Comparison of ENCODE assay signal across 10 cellular contexts in genomic region chrX:56281789-56282188, GRCh38. TPM values are rescaled to one million over a fixed set of nuclear protein-coding genes. Genes with fewer than 3 reads are reported as not detected.
A peak's percentile ranks its signal among the peaks of the same experiment; 100 is the strongest.
DNase-seq lines count a peak whose midpoint lies in the region; ATAC-seq, FAIRE-seq and TF ChIP-seq lines count a peak whose summit lies in the region.
"Had no signal": no experiment of that assay in that cellular context is flagged by ENCODE, and none has a peak within 500 bp of the region (broad histone marks: within the 10 kb centered on the region; RNA-seq: fewer than 3 reads in every experiment).

No MANE protein-coding gene starts in this region.

- DNase-seq in DND-41 (peak; percentile 24), OCI-LY7 (ENCODE audit: low spot score) (peak; percentile 23), endothelial cell of umbilical vein (ENCODE audit: low read depth, low spot score) (peak; percentile 20), left cardiac atrium (no peak)
- DNase-seq: activated gamma-delta T cell treated with Interleukin-2 at 50 U/mL for 16 hours had no signal

- POLR2A ChIA-PET in OCI-LY7 (lab: Charles Lee), result no interaction called here
- POLR2A ChIA-PET in endothelial cell of umbilical vein (lab: Charles Lee), result no interaction called here

- H4K20me1 ChIP-seq in DND-41 (ENCODE audit: insufficient read depth, low read length), result no peaks in the 10 kb centered on the region
- H4K20me1 ChIP-seq in OCI-LY7 (ENCODE audit: insufficient read depth, low read length), result no peaks in the 10 kb centered on the region
- no peaks in the 10 kb centered on the region for H4K20me1 ChIP-seq in endothelial cell of umbilical vein (replicated peaks; ENCODE audit: control insufficient read depth, extremely low read depth, insufficient read depth, low read length)

- peak; percentile 62 for TF ChIP-seq CTCF in DND-41 (IDR thresholded peaks at IDR 0.05; ENCODE audit: borderline replicate concordance, extremely low read depth, low read length, poor library complexity, severe bottlenecking)
- peak; percentile 53; the same call in 1 of the 2 replicates for TF ChIP-seq CTCF in OCI-LY7 (conservative IDR thresholded peaks at IDR 0.05; ENCODE audit: low read length)
- no peak for TF ChIP-seq CTCF in endothelial cell of umbilical vein (IDR thresholded peaks at IDR 0.05; ENCODE audit: extremely low read depth in 1 of 2, insufficient read depth in 1 of 2, low read depth in 1 of 2, low read length in 2 of 2)

- CTCF ChIA-PET in OCI-LY7 (lab: Charles Lee; ENCODE audit: unreplicated experiment) (no interaction called here), endothelial cell of umbilical vein (lab: Charles Lee) (interaction anchor here (0.5 to 3.6 kb wide), 5 partner anchors 9 to 696 kb away, joined by 3 to 63 read pairs (median 3); partner anchors contain the start of gene NBDY)

- no peaks in the 10 kb centered on the region for H3K9me2 ChIP-seq in OCI-LY7 (ENCODE audit: insufficient read depth, low read length)

- H3K27me3 ChIP-seq in DND-41 (ENCODE audit: insufficient read depth, low read length, poor library complexity) (no peaks in the 10 kb centered on the region), endothelial cell of umbilical vein (ENCODE audit: control insufficient read depth in 2 of 2, insufficient read depth in 2 of 2, low read length in 2 of 2) (no peaks in the 10 kb centered on the region)

- intact Hi-C loops in OCI-LY7 (cut with micrococcal nuclease; ENCODE audit: unreplicated experiment) (no loop called here), endothelial cell of umbilical vein (cut with micrococcal nuclease) (loop anchor here (1.0 to 5.0 kb wide), 2 partner anchors 445 to 696 kb away; no protein-coding TSS in a partner anchor), left cardiac atrium (cut with DNase I) (no loop called here)

- H3K4me3 ChIP-seq in DND-41 (ENCODE audit: low read depth in 1 of 2, low read length in 2 of 2) (no peak overlapping the region), OCI-LY7 (ENCODE audit: low read depth, low read length, poor library complexity, severe bottlenecking) (no peak overlapping the region), endothelial cell of umbilical vein (replicated peaks in 1 of 3; ENCODE audit: insufficient read depth in 1 of 3, low read depth in 1 of 3, low read length in 3 of 3) (no peak overlapping the region)

- dilution Hi-C loops in endothelial cell of umbilical vein (cut with MboI; ENCODE audit: extremely low pct_ligation_motif_present, low sequenced_read_pairs), result no loop called here

- BruUV-seq in OCI-LY7 (replicated peaks; lab: Mats Ljungman, UMichigan), result no TSS peak
- BruUV-seq in endothelial cell of umbilical vein (replicated peaks; lab: Mats Ljungman, UMichigan), result no TSS peak

- FAIRE-seq in A204.1 (lab: Jason Lieb, UNC) (peak; percentile 84), endothelial cell of umbilical vein (lab: Jason Lieb, UNC) (peak; percentile 52)
- FAIRE-seq: GM18507 had no signal

- TF ChIP-seq POLR2A in endothelial cell of umbilical vein (IDR thresholded peaks at IDR 0.05; ENCODE audit: low read depth, low read length), result no peak

- no peaks in the 10 kb centered on the region for H3K4me1 ChIP-seq in DND-41 (ENCODE audit: insufficient read depth, low read length)
- no peaks in the 10 kb centered on the region for H3K4me1 ChIP-seq in OCI-LY7 (ENCODE audit: insufficient read depth, low read length, poor library complexity, severe bottlenecking)
- H3K4me1 ChIP-seq in endothelial cell of umbilical vein (ENCODE audit: control insufficient read depth, extremely low read depth, insufficient read depth, low read length), result no peaks in the 10 kb centered on the region

- H3K79me2 ChIP-seq in DND-41 (ENCODE audit: insufficient read depth, low read length) (no peaks in the 10 kb centered on the region), OCI-LY7 (ENCODE audit: insufficient read depth, low read depth, low read length) (no peaks in the 10 kb centered on the region), endothelial cell of umbilical vein (ENCODE audit: control insufficient read depth, insufficient read depth, low read length) (no peaks in the 10 kb centered on the region)

- H3K36me3 ChIP-seq in DND-41 (ENCODE audit: insufficient read depth, low read length) (no peaks in the 10 kb centered on the region), OCI-LY7 (ENCODE audit: insufficient read depth, low read length) (no peaks in the 10 kb centered on the region), endothelial cell of umbilical vein (ENCODE audit: control insufficient read depth in 2 of 2, extremely low read depth in 1 of 2, insufficient read depth in 2 of 2, low read length in 2 of 2) (no peaks in the 10 kb centered on the region)

- ATAC-seq in DND-41 (ENCODE audit: insufficient read depth, low read depth), result peak; percentile 75
- no peak for ATAC-seq in GM18873 (IDR thresholded peaks at IDR 0.05; ENCODE audit: low FRiP score, unreplicated experiment)
- ATAC-seq in GM21737 (IDR thresholded peaks at IDR 0.05; ENCODE audit: unreplicated experiment), result no peak
- ATAC-seq in GM19351 (IDR thresholded peaks at IDR 0.05; ENCODE audit: unreplicated experiment), result no peak
- no peak for ATAC-seq in left cardiac atrium

- no peaks in the 10 kb centered on the region for H3K9me1 ChIP-seq in endothelial cell of umbilical vein (replicated peaks; ENCODE audit: control insufficient read depth, extremely low read depth, insufficient read depth, low read length)

- H3K4me2 ChIP-seq in DND-41 (ENCODE audit: insufficient read depth, low read length) (no peak overlapping the region), OCI-LY7 (ENCODE audit: low read length) (no peak overlapping the region), endothelial cell of umbilical vein (ENCODE audit: insufficient read depth, low read length) (no peak overlapping the region)

- no peak overlapping the region for H3K9ac ChIP-seq in DND-41 (ENCODE audit: low read depth, low read length)
- no peak overlapping the region for H3K9ac ChIP-seq in endothelial cell of umbilical vein (replicated peaks; ENCODE audit: extremely low read depth, insufficient read depth, low read length)

- H2AFZ ChIP-seq in DND-41 (ENCODE audit: low read depth, low read length) (no peak overlapping the region), OCI-LY7 (ENCODE audit: low read length) (no peak overlapping the region), endothelial cell of umbilical vein (ENCODE audit: low read depth, low read length) (no peak overlapping the region)

- H3K9me3 ChIP-seq in DND-41 (ENCODE audit: insufficient read depth, low read length, severe bottlenecking) (no peaks in the 10 kb centered on the region), OCI-LY7 (ENCODE audit: low read length) (no peaks in the 10 kb centered on the region), endothelial cell of umbilical vein (replicated peaks; ENCODE audit: control insufficient read depth, insufficient read depth, low read length) (no peaks in the 10 kb centered on the region)

- no peak overlapping the region for H3K27ac ChIP-seq in DND-41 (ENCODE audit: low read length)
- H3K27ac ChIP-seq in OCI-LY7 (ENCODE audit: low read depth, low read length, poor library complexity, severe bottlenecking), result no peak overlapping the region
- H3K27ac ChIP-seq in endothelial cell of umbilical vein (ENCODE audit: insufficient read depth, low read depth, low read length), result no peak overlapping the region

TF ChIP-seq in endothelial cell of umbilical vein, 7 proteins besides CTCF, POLR2A, EP300 and RAD21:
- TF ChIP-seq GATA2 (IDR thresholded peaks at IDR 0.05; ENCODE audit: insufficient read depth, insufficient read length, low read depth, low read length), result no peak
- TF ChIP-seq JUN (IDR thresholded peaks at IDR 0.05; ENCODE audit: borderline replicate concordance, insufficient read depth, insufficient read length, low read depth), result no peak
- no peak for TF ChIP-seq EZH2 (IDR thresholded peaks at IDR 0.05; ENCODE audit: borderline replicate concordance, low read depth, low read length, severe bottlenecking)
- TF ChIP-seq MAX (IDR thresholded peaks at IDR 0.05; ENCODE audit: insufficient read depth, insufficient read length), result no peak
- TF ChIP-seq MYC (IDR thresholded peaks at IDR 0.05; ENCODE audit: low read depth, low read length), result no peak
- TF ChIP-seq POLR2AphosphoS5 (IDR thresholded peaks at IDR 0.05; ENCODE audit: insufficient read depth, low read depth, low read length), result no peak
- no peak for TF ChIP-seq FOS (IDR thresholded peaks at IDR 0.05; ENCODE audit: borderline replicate concordance, insufficient read depth, low read length)

RNA-seq across cellular contexts. Expression of gene KLF8, which starts 49.6 kb away (rescaled TPM):
- not detected in 2 replicates for total RNA-seq in OCI-LY7 (2014; rRNA removed; shearing (Covaris generic))
- total RNA-seq in OCI-LY7 (2022) (not detected in 2 replicates), endothelial cell of umbilical vein (1.0 and 1.2 TPM in 2 replicates), left cardiac atrium (1 to 10 TPM; 5.4 to 7.8 TPM)
- polyA plus RNA-seq in endothelial cell of umbilical vein, result 2.0 and 2.1 TPM in 2 replicates
- 0.80 and 1.3 TPM in 2 replicates for polyA plus RNA-seq in endothelial cell of umbilical vein (2011; cell fraction: cytosol; rRNA removed)
- 5.8 and 6.4 TPM in 2 replicates for polyA plus RNA-seq in endothelial cell of umbilical vein (2011; cell fraction: nucleus; rRNA removed)
- polyA plus RNA-seq in endothelial cell of umbilical vein (2012), result 0.08 and 0.18 TPM in 2 replicates
- 3.4 and 5.0 TPM in 2 replicates for polyA minus RNA-seq in endothelial cell of umbilical vein
- not detected for polyA minus RNA-seq in endothelial cell of umbilical vein (2011; cell fraction: cytosol; rRNA and poly(A)+ RNA removed)
- 1.8 and 4.2 TPM in 2 replicates for polyA minus RNA-seq in endothelial cell of umbilical vein (2011; cell fraction: nucleus; rRNA and poly(A)+ RNA removed)

Comparison
In these comparisons a context has a peak if more than half of its experiments do, and no peak if none do; other contexts are left out.
1. CTCF ChIP-seq: peak in DND-41 (single experiment) and OCI-LY7 (single experiment); none in endothelial cell of umbilical vein (0 of 2).